In genomic region chr2:24918326-24919099, GRCh38 we compare ENCODE assay signal across 8 cellular contexts. TPM values are rescaled to one million over a fixed set of nuclear protein-coding genes. Genes with fewer than 3 reads are reported as not detected.
DNase-seq lines count a peak whose midpoint lies in the region; ATAC-seq, FAIRE-seq and TF ChIP-seq lines count a peak whose summit lies in the region.

No MANE protein-coding gene starts in this region.

- H3K27ac ChIP-seq in A549 (peak overlapping the region; percentile 85 to 96; a peak in 4 of 6 replicates), breast epithelium (peak overlapping the region; percentile 67 to 88), muscle layer of duodenum (ENCODE audit: low read length) (no peak overlapping the region)

- CTCF ChIA-PET in A549 (lab: Yijun Ruan, JAX): interaction anchor here (0.9 to 1.2 kb wide), 2 partner anchors 91 to 277 kb away, joined by 3 read pairs; no protein-coding TSS in a partner anchor

- WGBS in A549 (ENCODE audit: missing lambda C conversion rate): 93% methylated on average over 39 of the region's 43 CpGs

- no peak for FAIRE-seq in A549 (lab: Jason Lieb, UNC)
- peak; percentile 51 for FAIRE-seq in HTR-8/SVneo (lab: Jason Lieb, UNC)
- no peak for FAIRE-seq in RCC 7860 (lab: Jason Lieb, UNC)

- H3K27me3 ChIP-seq in breast epithelium (no peaks in the 10 kb centered on the region), muscle layer of duodenum (ENCODE audit: low read depth, low read length) (peaks cover 3% of the 10 kb centered on the region)

- H3K9me3 ChIP-seq in A549 (no peaks in the 10 kb centered on the region), breast epithelium (no peaks in the 10 kb centered on the region), muscle layer of duodenum (ENCODE audit: control insufficient read depth in 1 of 2, low read length in 2 of 2) (no peaks in the 10 kb centered on the region)

- TF ChIP-seq EP300 in A549 (IDR thresholded peaks at IDR 0.05): no peak

- peak in 1 of 2 experiments; percentile 4; a peak in 3 of 6 replicates for ATAC-seq in A549
- ATAC-seq in GM18907 (IDR thresholded peaks at IDR 0.05; ENCODE audit: unreplicated experiment): no peak
- ATAC-seq in GM21528 (IDR thresholded peaks at IDR 0.05; ENCODE audit: low FRiP score, unreplicated experiment): no peak

- TF ChIP-seq POLR2A in A549 (IDR thresholded peaks at IDR 0.05; ENCODE audit: low read length): no peak
- no peak for TF ChIP-seq POLR2A in breast epithelium (IDR thresholded peaks at IDR 0.05)

- POLR2A ChIA-PET in A549 (lab: Yijun Ruan, JAX): no interaction called here

- no peaks in the 10 kb centered on the region for H3K36me3 ChIP-seq in breast epithelium
- H3K36me3 ChIP-seq in muscle layer of duodenum (ENCODE audit: control insufficient read depth in 1 of 2, insufficient read depth in 2 of 2, low read length in 2 of 2): no peaks in the 10 kb centered on the region

- peaks cover 13% of the 10 kb centered on the region; the same call in 2 of the 3 replicates for H3K4me1 ChIP-seq in A549
- H3K4me1 ChIP-seq in breast epithelium: peaks cover 0 to 9% of the 10 kb centered on the region in 2 donors
- peaks cover 0 to 29% of the 10 kb centered on the region in 2 donors for H3K4me1 ChIP-seq in muscle layer of duodenum (ENCODE audit: control insufficient read depth in 1 of 2, insufficient read depth in 2 of 2, low read length in 2 of 2)

- intact Hi-C loops in breast epithelium (cut with DNase I; ENCODE audit: low total_unique reads): no loop called here

- H3K4me2 ChIP-seq in A549: peak overlapping the region; percentile 94

- DNase-seq in A549 (ENCODE audit: low read depth in 1 of 2, low spot score in 1 of 2) (no peak), HTR-8/SVneo (ENCODE audit: insufficient read length, low spot score) (no peak), breast epithelium (ENCODE audit: low spot score in 2 of 2) (no peak), RCC 7860 (ENCODE audit: low spot score) (no peak), GM10266 (ENCODE audit: extremely low spot score) (no peak)

- no peak for TF ChIP-seq RAD21 in A549 (conservative IDR thresholded peaks at IDR 0.05 in 1 of 2, IDR thresholded peaks at IDR 0.05 in 1 of 2)

- peak overlapping the region; percentile 92 for H3K4me3 ChIP-seq in A549
- peak overlapping the region; percentile 60 to 96 (median 70) for H3K4me3 ChIP-seq in breast epithelium
- peak overlapping the region; percentile 61 to 67 for H3K4me3 ChIP-seq in muscle layer of duodenum (ENCODE audit: low read depth in 1 of 2, low read length in 2 of 2)

- TF ChIP-seq CTCF in A549 (IDR thresholded peaks at IDR 0.05) (no peak), breast epithelium (IDR thresholded peaks at IDR 0.05) (no peak), GM10266 (IDR thresholded peaks at IDR 0.05; ENCODE audit: control insufficient read depth, insufficient read depth, low read depth, missing control alignments) (no peak)

TF ChIP-seq in A549, 52 proteins besides CTCF, POLR2A, EP300 and RAD21:
- no peak for TF ChIP-seq FOSL2 (IDR thresholded peaks at IDR 0.05)
- no peak for TF ChIP-seq FOSL2 (CRISPR knock-in tag; IDR thresholded peaks at IDR 0.05)
- no peak for TF ChIP-seq BCL3 (IDR thresholded peaks at IDR 0.05)
- TF ChIP-seq, protein P1, sequence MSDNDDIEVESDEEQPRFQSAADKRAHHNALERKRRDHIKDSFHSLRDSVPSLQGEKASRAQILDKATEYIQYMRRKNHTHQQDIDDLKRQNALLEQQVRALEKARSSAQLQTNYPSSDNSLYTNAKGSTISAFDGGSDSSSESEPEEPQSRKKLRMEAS (IDR thresholded peaks at IDR 0.05): no peak
- no peak for TF ChIP-seq ZC3H11A (IDR thresholded peaks at IDR 0.05)
- TF ChIP-seq FOXS1 (CRISPR knock-in tag; IDR thresholded peaks at IDR 0.05): no peak
- no peak for TF ChIP-seq SMC3 (IDR thresholded peaks at IDR 0.05)
- TF ChIP-seq CHD4 (IDR thresholded peaks at IDR 0.05; ENCODE audit: borderline replicate concordance): no peak
- TF ChIP-seq GATA3 (IDR thresholded peaks at IDR 0.05; ENCODE audit: borderline replicate concordance): no peak
- TF ChIP-seq JUN (IDR thresholded peaks at IDR 0.05): no peak
- TF ChIP-seq CEBPB (IDR thresholded peaks at IDR 0.05): no peak
- no peak for TF ChIP-seq E2F6 (IDR thresholded peaks at IDR 0.05; ENCODE audit: borderline replicate concordance, low read depth)
- no peak for TF ChIP-seq BHLHE40 (IDR thresholded peaks at IDR 0.05; ENCODE audit: low read depth, low read length)
- no peak for TF ChIP-seq EHF (CRISPR knock-in tag; IDR thresholded peaks at IDR 0.05)
- TF ChIP-seq JUNB (IDR thresholded peaks at IDR 0.05): no peak
- no peak for TF ChIP-seq ZNF302 (CRISPR knock-in tag; IDR thresholded peaks at IDR 0.05)
- no peak for TF ChIP-seq ESRRA (IDR thresholded peaks at IDR 0.05; ENCODE audit: borderline replicate concordance, low read length)
- no peak for TF ChIP-seq TFCP2L1 (CRISPR knock-in tag; IDR thresholded peaks at IDR 0.05)
- TF ChIP-seq HOXB5 (CRISPR knock-in tag; IDR thresholded peaks at IDR 0.05): no peak

RNA-seq across cellular contexts. Expression of gene ADCY3, which starts 1.5 kb away (rescaled TPM):
- polyA plus RNA-seq in A549 (2011; rRNA removed): 37.4 and 52.5 TPM in 2 replicates
- polyA plus RNA-seq in A549 (2012; cell fraction: cytosol; rRNA removed): 104 and 117 TPM in 2 replicates
- 190 and 252 TPM in 2 replicates for polyA plus RNA-seq in A549 (2012; cell fraction: nucleus; rRNA removed)
- 58.5 to 65.4 TPM (median 58.8 TPM) in 3 replicates for polyA plus RNA-seq in A549 (2017; fragmentation: RNase III; extraction: RNeasy Plus Mini Kit Qiagen cat#74134 plus additional on column Dnase treatment)
- polyA minus RNA-seq in A549 (2011; rRNA and poly(A)+ RNA removed): 117 and 124 TPM in 2 replicates
- 10 to 100 TPM; 29.3 to 89.1 (median 56.1) TPM for total RNA-seq in breast epithelium

RNA-seq across cellular contexts. Expression of gene DNAJC27, which starts 53.2 kb away (rescaled TPM):
- 5.2 and 7.8 TPM in 2 replicates for polyA plus RNA-seq in A549 (2011; rRNA removed)
- polyA plus RNA-seq in A549 (2012; cell fraction: cytosol; rRNA removed): 1.2 TPM in 2 replicates
- 1.4 and 2.2 TPM in 2 replicates for polyA plus RNA-seq in A549 (2012; cell fraction: nucleus; rRNA removed)
- polyA plus RNA-seq in A549 (2017; fragmentation: RNase III; extraction: RNeasy Plus Mini Kit Qiagen cat#74134 plus additional on column Dnase treatment): 2.3 to 3.0 TPM (median 2.6 TPM) in 3 replicates
- 3.6 and 4.2 TPM in 2 replicates for polyA minus RNA-seq in A549 (2011; rRNA and poly(A)+ RNA removed)
- total RNA-seq in breast epithelium: 10 to 100 TPM in 2 of 3 donors, 1 to 10 TPM in 1; 5.1 to 12.6 (median 10.8) TPM
